Comparison of ENCODE assay signal across 1 cellular context in the genomic region with DNA sequence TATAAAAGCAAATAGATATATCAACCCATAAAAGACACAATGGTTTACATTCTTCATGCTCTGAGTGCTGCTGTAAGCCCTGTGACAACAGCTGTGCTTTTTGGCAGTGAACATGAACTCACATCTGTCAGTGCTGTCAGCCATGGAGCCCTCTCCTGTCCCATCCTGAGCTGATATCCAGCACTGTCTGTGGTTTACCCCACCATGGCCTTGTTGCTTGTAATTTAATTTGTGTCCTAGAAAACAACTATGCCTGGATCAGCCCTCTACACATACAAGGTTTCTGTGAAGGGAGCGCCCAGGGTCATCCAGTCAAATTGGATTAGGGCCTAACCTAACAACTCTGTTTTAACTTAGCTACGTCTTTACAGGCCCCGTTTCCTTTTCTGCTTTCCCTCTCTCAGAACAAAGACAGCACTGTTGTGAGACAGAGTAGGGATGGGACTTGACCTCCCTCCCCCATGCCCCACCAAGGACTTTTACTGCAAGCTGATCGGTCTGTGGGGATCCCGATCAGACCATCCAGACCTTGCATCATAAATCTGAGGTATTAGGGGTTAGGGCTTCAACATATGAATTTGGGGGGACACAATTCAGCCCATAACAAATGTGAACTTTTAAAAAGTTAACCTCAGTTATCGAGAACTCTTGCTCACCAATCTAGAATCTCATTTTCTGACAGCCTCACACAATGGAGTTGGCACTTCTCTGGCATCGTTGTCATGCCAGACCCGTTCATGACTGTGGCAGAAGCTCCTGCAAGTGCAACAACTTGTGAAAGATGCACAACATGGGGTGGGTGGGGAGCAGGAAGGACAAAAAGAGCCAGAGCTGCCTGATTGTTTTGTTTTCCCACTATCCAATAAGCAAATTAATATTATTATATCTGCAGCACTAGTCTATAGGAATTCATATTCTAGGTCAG.
A peak's percentile ranks its signal among the peaks of the same experiment; 100 is the strongest.
TF ChIP-seq lines count a peak whose summit lies in the region.

No MANE protein-coding gene starts in this region.

TF ChIP-seq in HepG2, 621 proteins besides CTCF, POLR2A, EP300 and RAD21 (continued from another document and continues in another):
- TF ChIP-seq, protein P1, sequence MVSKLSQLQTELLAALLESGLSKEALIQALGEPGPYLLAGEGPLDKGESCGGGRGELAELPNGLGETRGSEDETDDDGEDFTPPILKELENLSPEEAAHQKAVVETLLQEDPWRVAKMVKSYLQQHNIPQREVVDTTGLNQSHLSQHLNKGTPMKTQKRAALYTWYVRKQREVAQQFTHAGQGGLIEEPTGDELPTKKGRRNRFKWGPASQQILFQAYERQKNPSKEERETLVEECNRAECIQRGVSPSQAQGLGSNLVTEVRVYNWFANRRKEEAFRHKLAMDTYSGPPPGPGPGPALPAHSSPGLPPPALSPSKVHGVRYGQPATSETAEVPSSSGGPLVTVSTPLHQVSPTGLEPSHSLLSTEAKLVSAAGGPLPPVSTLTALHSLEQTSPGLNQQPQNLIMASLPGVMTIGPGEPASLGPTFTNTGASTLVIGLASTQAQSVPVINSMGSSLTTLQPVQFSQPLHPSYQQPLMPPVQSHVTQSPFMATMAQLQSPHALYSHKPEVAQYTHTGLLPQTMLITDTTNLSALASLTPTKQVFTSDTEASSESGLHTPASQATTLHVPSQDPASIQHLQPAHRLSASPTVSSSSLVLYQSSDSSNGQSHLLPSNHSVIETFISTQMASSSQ (IDR thresholded peaks at IDR 0.05; ENCODE audit: low read depth): no peak
- TF ChIP-seq, protein P1 (CRISPR knock-in tag; IDR thresholded peaks at IDR 0.05; ENCODE audit: borderline replicate concordance): no peak
- no peak for TF ChIP-seq ZNF607 (CRISPR knock-in tag; IDR thresholded peaks at IDR 0.05; ENCODE audit: borderline replicate concordance)
- TF ChIP-seq, protein P2, sequence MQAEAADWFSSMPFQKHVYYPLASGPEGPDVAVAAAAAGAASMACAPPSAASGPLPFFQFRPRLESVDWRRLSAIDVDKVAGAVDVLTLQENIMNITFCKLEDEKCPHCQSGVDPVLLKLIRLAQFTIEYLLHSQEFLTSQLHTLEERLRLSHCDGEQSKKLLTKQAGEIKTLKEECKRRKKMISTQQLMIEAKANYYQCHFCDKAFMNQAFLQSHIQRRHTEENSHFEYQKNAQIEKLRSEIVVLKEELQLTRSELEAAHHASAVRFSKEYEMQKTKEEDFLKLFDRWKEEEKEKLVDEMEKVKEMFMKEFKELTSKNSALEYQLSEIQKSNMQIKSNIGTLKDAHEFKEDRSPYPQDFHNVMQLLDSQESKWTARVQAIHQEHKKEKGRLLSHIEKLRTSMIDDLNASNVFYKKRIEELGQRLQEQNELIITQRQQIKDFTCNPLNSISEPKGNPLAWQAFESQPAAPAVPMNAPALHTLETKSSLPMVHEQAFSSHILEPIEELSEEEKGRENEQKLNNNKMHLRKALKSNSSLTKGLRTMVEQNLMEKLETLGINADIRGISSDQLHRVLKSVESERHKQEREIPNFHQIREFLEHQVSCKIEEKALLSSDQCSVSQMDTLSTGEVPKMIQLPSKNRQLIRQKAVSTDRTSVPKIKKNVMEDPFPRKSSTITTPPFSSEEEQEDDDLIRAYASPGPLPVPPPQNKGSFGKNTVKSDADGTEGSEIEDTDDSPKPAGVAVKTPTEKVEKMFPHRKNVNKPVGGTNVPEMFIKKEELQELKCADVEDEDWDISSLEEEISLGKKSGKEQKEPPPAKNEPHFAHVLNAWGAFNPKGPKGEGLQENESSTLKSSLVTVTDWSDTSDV (CRISPR knock-in tag; IDR thresholded peaks at IDR 0.05): no peak
- TF ChIP-seq TCF7L2 (IDR thresholded peaks at IDR 0.05; ENCODE audit: low read depth, low read length): no peak
- no peak for TF ChIP-seq ZBTB2 (CRISPR knock-in tag; IDR thresholded peaks at IDR 0.05; ENCODE audit: low read depth)
- no peak for TF ChIP-seq TGIF2 (CRISPR knock-in tag; IDR thresholded peaks at IDR 0.05)
- TF ChIP-seq DBP (CRISPR knock-in tag; IDR thresholded peaks at IDR 0.05; ENCODE audit: not compliant biosample characterization): no peak
- TF ChIP-seq ZBTB40 (IDR thresholded peaks at IDR 0.05): no peak
- no peak for TF ChIP-seq ZBTB40 (CRISPR knock-in tag; IDR thresholded peaks at IDR 0.05)
- no peak for TF ChIP-seq FOXM1 (CRISPR knock-in tag; IDR thresholded peaks at IDR 0.05)
- TF ChIP-seq U2AF2 (IDR thresholded peaks at IDR 0.05; ENCODE audit: low read depth, low read length): no peak
- TF ChIP-seq ZBTB21 (CRISPR knock-in tag; IDR thresholded peaks at IDR 0.05): no peak
- TF ChIP-seq, protein P3, sequence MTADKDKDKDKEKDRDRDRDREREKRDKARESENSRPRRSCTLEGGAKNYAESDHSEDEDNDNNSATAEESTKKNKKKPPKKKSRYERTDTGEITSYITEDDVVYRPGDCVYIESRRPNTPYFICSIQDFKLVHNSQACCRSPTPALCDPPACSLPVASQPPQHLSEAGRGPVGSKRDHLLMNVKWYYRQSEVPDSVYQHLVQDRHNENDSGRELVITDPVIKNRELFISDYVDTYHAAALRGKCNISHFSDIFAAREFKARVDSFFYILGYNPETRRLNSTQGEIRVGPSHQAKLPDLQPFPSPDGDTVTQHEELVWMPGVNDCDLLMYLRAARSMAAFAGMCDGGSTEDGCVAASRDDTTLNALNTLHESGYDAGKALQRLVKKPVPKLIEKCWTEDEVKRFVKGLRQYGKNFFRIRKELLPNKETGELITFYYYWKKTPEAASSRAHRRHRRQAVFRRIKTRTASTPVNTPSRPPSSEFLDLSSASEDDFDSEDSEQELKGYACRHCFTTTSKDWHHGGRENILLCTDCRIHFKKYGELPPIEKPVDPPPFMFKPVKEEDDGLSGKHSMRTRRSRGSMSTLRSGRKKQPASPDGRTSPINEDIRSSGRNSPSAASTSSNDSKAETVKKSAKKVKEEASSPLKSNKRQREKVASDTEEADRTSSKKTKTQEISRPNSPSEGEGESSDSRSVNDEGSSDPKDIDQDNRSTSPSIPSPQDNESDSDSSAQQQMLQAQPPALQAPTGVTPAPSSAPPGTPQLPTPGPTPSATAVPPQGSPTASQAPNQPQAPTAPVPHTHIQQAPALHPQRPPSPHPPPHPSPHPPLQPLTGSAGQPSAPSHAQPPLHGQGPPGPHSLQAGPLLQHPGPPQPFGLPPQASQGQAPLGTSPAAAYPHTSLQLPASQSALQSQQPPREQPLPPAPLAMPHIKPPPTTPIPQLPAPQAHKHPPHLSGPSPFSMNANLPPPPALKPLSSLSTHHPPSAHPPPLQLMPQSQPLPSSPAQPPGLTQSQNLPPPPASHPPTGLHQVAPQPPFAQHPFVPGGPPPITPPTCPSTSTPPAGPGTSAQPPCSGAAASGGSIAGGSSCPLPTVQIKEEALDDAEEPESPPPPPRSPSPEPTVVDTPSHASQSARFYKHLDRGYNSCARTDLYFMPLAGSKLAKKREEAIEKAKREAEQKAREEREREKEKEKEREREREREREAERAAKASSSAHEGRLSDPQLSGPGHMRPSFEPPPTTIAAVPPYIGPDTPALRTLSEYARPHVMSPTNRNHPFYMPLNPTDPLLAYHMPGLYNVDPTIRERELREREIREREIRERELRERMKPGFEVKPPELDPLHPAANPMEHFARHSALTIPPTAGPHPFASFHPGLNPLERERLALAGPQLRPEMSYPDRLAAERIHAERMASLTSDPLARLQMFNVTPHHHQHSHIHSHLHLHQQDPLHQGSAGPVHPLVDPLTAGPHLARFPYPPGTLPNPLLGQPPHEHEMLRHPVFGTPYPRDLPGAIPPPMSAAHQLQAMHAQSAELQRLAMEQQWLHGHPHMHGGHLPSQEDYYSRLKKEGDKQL (CRISPR knock-in tag; IDR thresholded peaks at IDR 0.05; ENCODE audit: low read depth): no peak
- TF ChIP-seq, protein P4, sequence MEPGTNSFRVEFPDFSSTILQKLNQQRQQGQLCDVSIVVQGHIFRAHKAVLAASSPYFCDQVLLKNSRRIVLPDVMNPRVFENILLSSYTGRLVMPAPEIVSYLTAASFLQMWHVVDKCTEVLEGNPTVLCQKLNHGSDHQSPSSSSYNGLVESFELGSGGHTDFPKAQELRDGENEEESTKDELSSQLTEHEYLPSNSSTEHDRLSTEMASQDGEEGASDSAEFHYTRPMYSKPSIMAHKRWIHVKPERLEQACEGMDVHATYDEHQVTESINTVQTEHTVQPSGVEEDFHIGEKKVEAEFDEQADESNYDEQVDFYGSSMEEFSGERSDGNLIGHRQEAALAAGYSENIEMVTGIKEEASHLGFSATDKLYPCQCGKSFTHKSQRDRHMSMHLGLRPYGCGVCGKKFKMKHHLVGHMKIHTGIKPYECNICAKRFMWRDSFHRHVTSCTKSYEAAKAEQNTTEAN (CRISPR knock-in tag; conservative IDR thresholded peaks at IDR 0.05): 0 out of 2 replicates have a peak, but pooled peaks have one; percentile 17
- 0 out of 2 replicates have a peak, but pooled peaks have one; percentile 32 for TF ChIP-seq ERF (CRISPR knock-in tag; IDR thresholded peaks at IDR 0.05)
- no peak for TF ChIP-seq FOXA1 (IDR thresholded peaks at IDR 0.05)
- TF ChIP-seq FOXA1 (CRISPR knock-in tag; IDR thresholded peaks at IDR 0.05): no peak
